19 cellular contexts compared by ENCODE assay signal in the genomic region with DNA sequence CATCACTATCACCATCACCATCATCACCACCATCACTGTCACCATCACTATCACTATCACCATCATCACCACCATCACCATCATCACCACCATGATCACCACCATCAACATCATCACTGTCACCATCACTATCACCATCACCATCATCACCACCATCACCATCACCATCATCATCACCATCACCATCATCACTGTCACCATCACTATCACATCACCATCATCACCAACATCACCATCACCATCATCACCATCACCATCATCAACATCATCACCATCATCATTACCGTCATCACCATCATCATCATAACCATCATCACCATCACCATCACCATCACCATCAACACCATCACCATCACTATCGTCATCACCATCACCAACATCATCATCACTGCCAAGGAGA.
DNase-seq lines count a peak whose midpoint lies in the region; ATAC-seq, FAIRE-seq and TF ChIP-seq lines count a peak whose summit lies in the region.
"Had no signal": no experiment of that assay in that cellular context is flagged by ENCODE, and none has a peak within 500 bp of the region (broad histone marks: within the 10 kb centered on the region; RNA-seq: fewer than 3 reads in every experiment).

No MANE protein-coding gene starts in this region.

- H3K4me2 ChIP-seq in A549 (no peak overlapping the region), H9 (ENCODE audit: insufficient read depth, insufficient read length, low read length) (no peak overlapping the region), IMR-90 (ENCODE audit: low read depth, low read length) (no peak overlapping the region), H1 (ENCODE audit: insufficient read depth in 1 of 2, low read depth in 2 of 2, low read length in 2 of 2) (no peak overlapping the region)

- H3K14ac ChIP-seq in H9 (ENCODE audit: insufficient read depth, low read length): no peak overlapping the region
- no peak overlapping the region for H3K14ac ChIP-seq in IMR-90 (replicated peaks; ENCODE audit: low read depth, low read length)
- H3K14ac ChIP-seq in H1 (ENCODE audit: insufficient read length): no peak overlapping the region

- FAIRE-seq in A549 (lab: Jason Lieb, UNC): peak; percentile 79
- FAIRE-seq in H1 (lab: Jason Lieb, UNC): no peak
- FAIRE-seq: G401.6, GM19239 had no signal

- H3K79me1 ChIP-seq in H9 (ENCODE audit: insufficient read depth, low read depth, low read length, poor library complexity, severe bottlenecking) (no peaks in the 10 kb centered on the region), IMR-90 (ENCODE audit: low read depth in 1 of 2, low read length in 2 of 2) (no peaks in the 10 kb centered on the region), H1 (ENCODE audit: low read depth, low read length) (no peaks in the 10 kb centered on the region)

- H3T11ph ChIP-seq in H9 (ENCODE audit: low read length): no peak overlapping the region

- no peak overlapping the region for H4K5ac ChIP-seq in H9 (ENCODE audit: insufficient read length, low read depth, low read length)
- no peak overlapping the region for H4K5ac ChIP-seq in IMR-90 (ENCODE audit: low read depth, low read length)
- H4K5ac ChIP-seq in H1 (ENCODE audit: insufficient read length, low read depth, low read length): no peak overlapping the region

- no peak overlapping the region for H2BK20ac ChIP-seq in H9 (ENCODE audit: low read depth, low read length, poor library complexity, severe bottlenecking)
- H2BK20ac ChIP-seq in IMR-90 (ENCODE audit: low read depth, low read length): no peak overlapping the region
- H2BK20ac ChIP-seq in H1 (ENCODE audit: low read length): no peak overlapping the region

- TF ChIP-seq RAD21 in A549 (conservative IDR thresholded peaks at IDR 0.05 in 1 of 2, IDR thresholded peaks at IDR 0.05 in 1 of 2) (no peak), IMR-90 (IDR thresholded peaks at IDR 0.05; ENCODE audit: low read length) (no peak), H1 (IDR thresholded peaks at IDR 0.05 in 1 of 2, conservative IDR thresholded peaks at IDR 0.05 in 1 of 2; ENCODE audit: low read depth in 2 of 2, low read length in 2 of 2) (no peak)

- H3K56ac ChIP-seq in H9 (ENCODE audit: insufficient read length, low read depth, low read length): no peak overlapping the region
- no peak overlapping the region for H3K56ac ChIP-seq in IMR-90 (ENCODE audit: extremely low read depth, insufficient read depth, low read length)
- peak overlapping the region; percentile 53 for H3K56ac ChIP-seq in H1 (replicated peaks; ENCODE audit: insufficient read length, low read depth, low read length)

- DNase-seq in A549 (ENCODE audit: low read depth in 1 of 2, low spot score in 1 of 2) (no peak), H9 (no peak), IMR-90 (no peak), H1 (ENCODE audit: low read depth in 1 of 2, low spot score in 2 of 2) (no peak), right atrium auricular region (ENCODE audit: low spot score) (no peak), stomach (no peak)
- no peak for DNase-seq in naive thymus-derived CD4-positive, alpha-beta T cell
- DNase-seq: 8988T; C1 segment of cervical spinal cord; Caco-2; CD4-positive, CD25-positive, alpha-beta regulatory T cell; CD8-positive, alpha-beta T cell; DMS153; DND-41; GOT3 had no signal

- H3K23ac ChIP-seq in H9 (ENCODE audit: insufficient read length, low read depth, low read length) (no peak overlapping the region), IMR-90 (ENCODE audit: low read depth, low read length) (no peak overlapping the region), H1 (ENCODE audit: insufficient read length) (no peak overlapping the region)

- no peak overlapping the region for H4K91ac ChIP-seq in H9 (ENCODE audit: insufficient read length, low read depth, low read length)
- H4K91ac ChIP-seq in IMR-90 (ENCODE audit: insufficient read depth, low read depth, low read length): no peak overlapping the region
- H4K91ac ChIP-seq in H1 (replicated peaks; ENCODE audit: insufficient read length, low read length): no peak overlapping the region

- H3K9me3 Mint-ChIP-seq in H9: no peaks in the 10 kb centered on the region
- peaks cover 0 to 1% (median 0%) of the 10 kb centered on the region in 11 donors for H3K9me3 Mint-ChIP-seq in naive thymus-derived CD4-positive, alpha-beta T cell
- H3K9me3 Mint-ChIP-seq: CD8-positive, alpha-beta T cell had no signal

- H2BK15ac ChIP-seq in H9 (ENCODE audit: low read depth, low read length) (no peak overlapping the region), IMR-90 (ENCODE audit: low read depth, low read length) (no peak overlapping the region), H1 (ENCODE audit: low read length) (no peak overlapping the region)

- H3K9me3 ChIP-seq in A549 (no peaks in the 10 kb centered on the region), H9 (ENCODE audit: control insufficient read depth, low read depth, low read length) (no peaks in the 10 kb centered on the region), IMR-90 (ENCODE audit: control insufficient read depth, insufficient read depth, low read length) (no peaks in the 10 kb centered on the region), H1 (ENCODE audit: insufficient read depth in 2 of 2, low read depth in 1 of 2, low read length in 1 of 2) (no peaks in the 10 kb centered on the region), right atrium auricular region (no peaks in the 10 kb centered on the region), stomach (no peaks in the 10 kb centered on the region)
- H3K9me3 ChIP-seq in naive thymus-derived CD4-positive, alpha-beta T cell (ENCODE audit: control insufficient read depth in 2 of 3, low read length in 3 of 3): no peaks in the 10 kb centered on the region
- H3K9me3 ChIP-seq: HAP-1 had no signal

- H3K4ac ChIP-seq in H9 (ENCODE audit: low read depth, low read length) (no peak overlapping the region), IMR-90 (ENCODE audit: low read depth, low read length) (no peak overlapping the region), H1 (replicated peaks; ENCODE audit: insufficient read length, low read depth, low read length) (no peak overlapping the region)

- no peak overlapping the region for H3K27ac ChIP-seq in A549
- no peak overlapping the region for H3K27ac ChIP-seq in H9 (ENCODE audit: insufficient read length, low read depth, low read length)
- no peak overlapping the region for H3K27ac ChIP-seq in IMR-90 (ENCODE audit: insufficient read depth, low read length)
- no peak overlapping the region for H3K27ac ChIP-seq in H1 (ENCODE audit: low read depth, low read length)
- no peak overlapping the region for H3K27ac ChIP-seq in right atrium auricular region
- H3K27ac ChIP-seq in stomach: no peak overlapping the region
- H3K27ac ChIP-seq in naive thymus-derived CD4-positive, alpha-beta T cell (ENCODE audit: low read depth, low read length): no peak overlapping the region

- H3K36me3 Mint-ChIP-seq in H9 (ENCODE audit: insufficient read depth in 1 of 3, low read depth in 3 of 3): no peaks in the 10 kb centered on the region
- H3K36me3 Mint-ChIP-seq in naive thymus-derived CD4-positive, alpha-beta T cell: no peaks in the 10 kb centered on the region
- H3K36me3 Mint-ChIP-seq: CD4-positive, CD25-positive, alpha-beta regulatory T cell; CD8-positive, alpha-beta T cell had no signal

- no peak for TF ChIP-seq CTCF in A549 (IDR thresholded peaks at IDR 0.05)
- no peak for TF ChIP-seq CTCF in H9 (conservative IDR thresholded peaks at IDR 0.05)
- TF ChIP-seq CTCF in IMR-90 (conservative IDR thresholded peaks at IDR 0.05; ENCODE audit: low read depth, low read length): no peak
- no peak for TF ChIP-seq CTCF in H1 (IDR thresholded peaks at IDR 0.05; ENCODE audit: control extremely low read depth in 1 of 3, insufficient read depth in 1 of 3, low read depth in 1 of 3, low read length in 3 of 3)
- no peak for TF ChIP-seq CTCF in right atrium auricular region (IDR thresholded peaks at IDR 0.05)
- TF ChIP-seq CTCF in stomach (IDR thresholded peaks at IDR 0.05): no peak

- H2BK5ac ChIP-seq in H9 (ENCODE audit: insufficient read length, low read length) (no peak overlapping the region), IMR-90 (ENCODE audit: low read depth, low read length, poor library complexity, severe bottlenecking) (no peak overlapping the region), H1 (ENCODE audit: low read depth, low read length) (no peak overlapping the region)

- POLR2A ChIA-PET in A549 (lab: Yijun Ruan, JAX) (no interaction called here), IMR-90 (lab: Charles Lee; ENCODE audit: unreplicated experiment) (no interaction called here), H1 (lab: Charles Lee; ENCODE audit: partially characterized antibody) (no interaction called here)
- POLR2A ChIA-PET in naive thymus-derived CD4-positive, alpha-beta T cell (lab: Charles Lee): no interaction called here

- no peak overlapping the region for H2AK9ac ChIP-seq in IMR-90 (replicated peaks; ENCODE audit: low read depth, low read length, poor library complexity)

- H2BK12ac ChIP-seq in H9 (ENCODE audit: insufficient read length, low read depth, low read length) (no peak overlapping the region), H1 (ENCODE audit: low read depth, low read length) (no peak overlapping the region)

- in situ Hi-C loops in IMR-90 (cut with MboI; ENCODE audit: low sequenced_read_pairs): no loop called here

- peaks cover 3 to 4% of the 10 kb centered on the region in 2 experiments; a peak in 2 of 4 replicates for H3K4me1 Mint-ChIP-seq in H9
- H3K4me1 Mint-ChIP-seq in naive thymus-derived CD4-positive, alpha-beta T cell: peaks cover 0 to 3% (median 0%) of the 10 kb centered on the region in 7 donors
- H3K4me1 Mint-ChIP-seq: CD4-positive, CD25-positive, alpha-beta regulatory T cell had no signal

- H2BK120ac ChIP-seq in H9 (ENCODE audit: low read depth, low read length, poor library complexity, severe bottlenecking) (no peak overlapping the region), IMR-90 (ENCODE audit: low read depth, low read length) (no peak overlapping the region), H1 (replicated peaks; ENCODE audit: low read depth, low read length) (no peak overlapping the region)

- H3K18ac ChIP-seq in H9 (ENCODE audit: insufficient read length, low read depth, low read length) (no peak overlapping the region), IMR-90 (ENCODE audit: low read depth, low read length) (no peak overlapping the region), H1 (ENCODE audit: extremely low read depth, low read length) (no peak overlapping the region)

- H2AK5ac ChIP-seq in H9 (ENCODE audit: insufficient read length, low read length): no peak overlapping the region
- H2AK5ac ChIP-seq in IMR-90 (ENCODE audit: low read depth, low read length): peak overlapping the region; percentile 84
- H2AK5ac ChIP-seq in H1 (ENCODE audit: low read depth, low read length): peak overlapping the region; percentile 97; the same call in 1 of the 2 replicates

- H3K36me3 ChIP-seq in IMR-90 (ENCODE audit: control insufficient read depth, insufficient read depth, low read length) (no peaks in the 10 kb centered on the region), H1 (ENCODE audit: control insufficient read depth in 2 of 4, insufficient read depth in 4 of 4, low read length in 3 of 4) (no peaks in the 10 kb centered on the region), right atrium auricular region (no peaks in the 10 kb centered on the region), stomach (no peaks in the 10 kb centered on the region)
- H3K36me3 ChIP-seq in naive thymus-derived CD4-positive, alpha-beta T cell (ENCODE audit: control insufficient read depth in 2 of 3, insufficient read depth in 3 of 3, low read length in 3 of 3): no peaks in the 10 kb centered on the region
- H3K36me3 ChIP-seq: HAP-1 had no signal

- 96% methylated on average over 2 of the region's 2 CpGs for WGBS in A549 (ENCODE audit: missing lambda C conversion rate)
- WGBS in H9 (ENCODE audit: extremely low coverage, insufficient read length, low lambda C conversion rate): 100% methylated on average over 2 of the region's 2 CpGs
- no CpG with 5 or more reads among the region's 2 CpGs for WGBS in IMR-90 (ENCODE audit: extremely low coverage in 2 of 2, insufficient read length in 1 of 2), 2 experiments
- WGBS in H1 (ENCODE audit: extremely low coverage in 1 of 2, insufficient coverage in 1 of 2, insufficient read length in 1 of 2, insufficient replicate concordance in 2 of 2, low coverage in 1 of 2, low lambda C conversion rate in 2 of 2, missing lambda C conversion rate in 1 of 2), 2 experiments: 90 to 100% methylated on average over 1 to 2 of the region's 2 CpGs
- WGBS in stomach, 5 donors: 96 to 98% (median 98%) methylated on average over 2 of the region's 2 CpGs

- no peak for TF ChIP-seq EP300 in A549 (IDR thresholded peaks at IDR 0.05)
- no peak for TF ChIP-seq EP300 in H1 (IDR thresholded peaks at IDR 0.05; ENCODE audit: borderline replicate concordance in 1 of 2, low read depth in 2 of 2, low read length in 2 of 2)
- no peak for TF ChIP-seq EP300 in stomach (IDR thresholded peaks at IDR 0.05)

- no peak overlapping the region for H3K27ac Mint-ChIP-seq in H9
- H3K27ac Mint-ChIP-seq in naive thymus-derived CD4-positive, alpha-beta T cell: no peak overlapping the region
- H3K27ac Mint-ChIP-seq: CD4-positive, CD25-positive, alpha-beta regulatory T cell; CD8-positive, alpha-beta T cell had no signal

- H3K4me1 ChIP-seq in A549 (peaks cover 10% of the 10 kb centered on the region), H9 (ENCODE audit: insufficient read depth, low read length) (no peaks in the 10 kb centered on the region), IMR-90 (ENCODE audit: control insufficient read depth, insufficient read depth, low read length) (peaks cover 6% of the 10 kb centered on the region), H1 (replicated peaks in 1 of 4; ENCODE audit: control insufficient read depth in 3 of 4, insufficient read depth in 4 of 4, low read length in 3 of 4) (peaks cover 0 to 3% (median 0%) of the 10 kb centered on the region in 4 experiments; a peak in 1 of 7 replicates), right atrium auricular region (peaks cover 0 to 2% of the 10 kb centered on the region in 2 donors), stomach (no peaks in the 10 kb centered on the region)
- no peaks in the 10 kb centered on the region for H3K4me1 ChIP-seq in naive thymus-derived CD4-positive, alpha-beta T cell (ENCODE audit: control insufficient read depth in 2 of 2, insufficient read depth in 2 of 2, low read length in 2 of 2)
- H3K4me1 ChIP-seq: HAP-1 had no signal

- peak overlapping the region; percentile 87 for H4K8ac ChIP-seq in H9 (replicated peaks; ENCODE audit: insufficient read length, low read depth, low read length)
- no peak overlapping the region for H4K8ac ChIP-seq in IMR-90 (ENCODE audit: low read depth in 2 of 2, low read length in 2 of 2)
- no peak overlapping the region for H4K8ac ChIP-seq in H1 (ENCODE audit: extremely low read depth, insufficient read depth, low read length)

- no peaks in the 10 kb centered on the region for H3K27me3 ChIP-seq in H9 (ENCODE audit: insufficient read depth, low read length)
- no peaks in the 10 kb centered on the region; the same call in 1 of the 2 replicates for H3K27me3 ChIP-seq in IMR-90 (ENCODE audit: control insufficient read depth, insufficient read depth, low read length)
- H3K27me3 ChIP-seq in H1 (replicated peaks in 1 of 4; ENCODE audit: control insufficient read depth in 3 of 4, extremely low read depth in 1 of 4, insufficient read depth in 3 of 4, low read length in 3 of 4): no peaks in the 10 kb centered on the region
- H3K27me3 ChIP-seq in right atrium auricular region: no peaks in the 10 kb centered on the region
- peaks cover 0 to 28% (median 0%) of the 10 kb centered on the region in 3 donors for H3K27me3 ChIP-seq in stomach
- no peaks in the 10 kb centered on the region for H3K27me3 ChIP-seq in naive thymus-derived CD4-positive, alpha-beta T cell (ENCODE audit: control insufficient read depth in 2 of 2, insufficient read depth in 2 of 2, low read length in 2 of 2)

- intact Hi-C loops in IMR-90 (cut with micrococcal nuclease) (no loop called here), stomach (cut with DNase I; ENCODE audit: low total_unique reads) (no loop called here)
- intact Hi-C loops in naive thymus-derived CD4-positive, alpha-beta T cell (cut with micrococcal nuclease): no loop called here

- H3K79me2 ChIP-seq in H9 (ENCODE audit: insufficient read depth, low read length) (no peaks in the 10 kb centered on the region), H1 (ENCODE audit: control insufficient read depth in 1 of 2, insufficient read depth in 2 of 2, low read length in 2 of 2) (no peaks in the 10 kb centered on the region)

- H3K27me3 Mint-ChIP-seq in H9 (ENCODE audit: low read depth): peaks cover 9% of the 10 kb centered on the region
- peaks cover 0 to 19% (median 4%) of the 10 kb centered on the region in 5 donors for H3K27me3 Mint-ChIP-seq in naive thymus-derived CD4-positive, alpha-beta T cell
- H3K27me3 Mint-ChIP-seq: CD4-positive, CD25-positive, alpha-beta regulatory T cell had no signal

- H3K4me3 ChIP-seq in A549 (no peak overlapping the region), IMR-90 (ENCODE audit: insufficient read depth, low read depth, low read length) (no peak overlapping the region), H1 (ENCODE audit: extremely low read depth in 1 of 4, insufficient read depth in 2 of 4, low read depth in 3 of 4, low read length in 4 of 4) (no peak overlapping the region), right atrium auricular region (no peak overlapping the region), stomach (no peak overlapping the region)
- no peak overlapping the region for H3K4me3 ChIP-seq in naive thymus-derived CD4-positive, alpha-beta T cell (ENCODE audit: low read length)
- H3K4me3 ChIP-seq: HAP-1 had no signal

- ATAC-seq in A549 (no peak), IMR-90 (ENCODE audit: low read depth) (no peak), GM21786 (IDR thresholded peaks at IDR 0.05; ENCODE audit: unreplicated experiment) (no peak)
- ATAC-seq in naive thymus-derived CD4-positive, alpha-beta T cell: no peak
- ATAC-seq: CD8-positive, alpha-beta T cell had no signal

- H3K23me2 ChIP-seq in H9 (ENCODE audit: insufficient read length, low read depth, low read length, poor library complexity, severe bottlenecking) (no peaks in the 10 kb centered on the region), H1 (ENCODE audit: low read depth, low read length) (peaks cover 7% of the 10 kb centered on the region; the same call in 1 of the 2 replicates)

- no peak overlapping the region for H3K4me3 Mint-ChIP-seq in H9
- no peak overlapping the region for H3K4me3 Mint-ChIP-seq in naive thymus-derived CD4-positive, alpha-beta T cell
- H3K4me3 Mint-ChIP-seq: CD4-positive, CD25-positive, alpha-beta regulatory T cell; CD8-positive, alpha-beta T cell had no signal

- BruUV-seq in IMR-90 (replicated peaks; lab: Mats Ljungman, UMichigan): no TSS peak

- no peak for TF ChIP-seq POLR2A in A549 (IDR thresholded peaks at IDR 0.05; ENCODE audit: low read length)
- TF ChIP-seq POLR2A in IMR-90 (IDR thresholded peaks at IDR 0.05; ENCODE audit: low read depth, low read length): no peak
- no peak for TF ChIP-seq POLR2A in H1 (IDR thresholded peaks at IDR 0.05; ENCODE audit: control extremely low read depth in 1 of 2, low read depth in 2 of 2, low read length in 2 of 2)
- TF ChIP-seq POLR2A in stomach (IDR thresholded peaks at IDR 0.05): no peak

- peaks cover 12% of the 10 kb centered on the region for H3K9me1 ChIP-seq in IMR-90 (ENCODE audit: insufficient read depth, low read length)

- CTCF ChIA-PET in A549 (lab: Yijun Ruan, JAX): no interaction called here
- CTCF ChIA-PET in IMR-90 (lab: Yijun Ruan, JAX): no interaction called here
- CTCF ChIA-PET in H1 (lab: Charles Lee; ENCODE audit: partially characterized antibody): interaction anchor here (1.7 kb wide), 1 partner anchor 225 kb away, joined by 3 read pairs; no protein-coding TSS in a partner anchor
- CTCF ChIA-PET in naive thymus-derived CD4-positive, alpha-beta T cell (lab: Charles Lee): no interaction called here

- dilution Hi-C loops in IMR-90 (cut with HindIII; ENCODE audit: low sequenced_read_pairs, unreplicated experiment): no loop called here

- H2AFZ ChIP-seq in H9 (ENCODE audit: low read length) (no peak overlapping the region), IMR-90 (replicated peaks; ENCODE audit: low read length, poor library complexity) (no peak overlapping the region), H1 (ENCODE audit: low read length) (no peak overlapping the region)

- no peaks in the 10 kb centered on the region for H4K20me1 ChIP-seq in H9 (ENCODE audit: control insufficient read depth, insufficient read depth, insufficient read length)
- H4K20me1 ChIP-seq in IMR-90 (ENCODE audit: insufficient read depth, low read length): no peaks in the 10 kb centered on the region
- H4K20me1 ChIP-seq in H1 (replicated peaks in 1 of 2; ENCODE audit: control insufficient read depth in 1 of 2, insufficient read depth in 2 of 2, low read length in 2 of 2): peaks cover 0 to 5% of the 10 kb centered on the region in 2 experiments

- H3K9ac ChIP-seq in H9 (ENCODE audit: extremely low read depth, insufficient read length, low read length) (no peak overlapping the region), IMR-90 (ENCODE audit: low read depth, low read length) (no peak overlapping the region), H1 (replicated peaks in 1 of 4; ENCODE audit: extremely low read depth in 1 of 4, low read depth in 3 of 4, low read length in 3 of 4) (no peak overlapping the region)
